Comparison of ENCODE assay signal across 10 cellular contexts in the genomic region with DNA sequence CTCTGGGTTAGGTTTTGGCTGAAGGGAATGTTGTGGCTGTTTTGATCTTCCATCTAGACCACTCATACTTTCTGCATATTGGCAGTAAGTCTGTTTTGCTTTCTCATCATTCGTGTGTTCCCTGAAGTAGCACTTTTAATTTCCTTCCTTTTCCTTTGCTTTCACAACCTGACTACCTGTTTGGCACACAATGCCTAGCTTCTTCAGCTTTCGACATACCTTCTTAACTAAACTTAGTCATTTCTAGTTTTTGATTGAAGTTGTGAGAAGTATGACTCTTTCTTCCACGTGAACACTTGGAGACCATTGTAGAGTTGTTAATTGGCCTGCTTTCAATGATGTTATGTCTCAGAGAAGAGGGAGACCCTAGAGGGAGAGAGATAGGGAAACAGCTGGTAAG.
"Had no signal": no experiment of that assay in that cellular context is flagged by ENCODE, and none has a peak within 500 bp of the region (broad histone marks: within the 10 kb centered on the region; RNA-seq: fewer than 3 reads in every experiment).

No MANE protein-coding gene starts in this region.

- H3K4me1 Mint-ChIP-seq: IgD-negative memory B cell had no signal

- H3K9ac ChIP-seq: GM23248 had no signal

- H3K27me3 Mint-ChIP-seq: IgD-negative memory B cell had no signal

- H3K36me3 Mint-ChIP-seq: IgD-negative memory B cell had no signal

- H3K36me3 ChIP-seq: HAP-1 had no signal

- H3K9me3 ChIP-seq: HAP-1 had no signal

- H2AFZ ChIP-seq: GM23248 had no signal

- H3K27ac Mint-ChIP-seq: HFFc6, IgD-negative memory B cell had no signal

- DNase-seq: GM23248, GOT3, H7, HFFc6, KBM-7 had no signal

- H3K4me1 ChIP-seq: HAP-1 had no signal

- H3K4me3 ChIP-seq: GM23248, HAP-1 had no signal

- H3K4me3 Mint-ChIP-seq: HFFc6, IgD-negative memory B cell had no signal

- ATAC-seq: HCT116, HepG2 had no signal

- H3K27ac ChIP-seq: GM23248, HL-60 had no signal

- FAIRE-seq: HepG2 had no signal
